ENCODE assay signal across 1 cellular context in genomic region chr11:97963528-97964331, GRCh38.
A peak's percentile ranks its signal among the peaks of the same experiment; 100 is the strongest.
TF ChIP-seq lines count a peak whose summit lies in the region.

No MANE protein-coding gene starts in this region.

TF ChIP-seq in K562, 482 proteins besides CTCF, POLR2A, EP300 and RAD21 (continued from another document and continues in another):
- peak; percentile 97 for TF ChIP-seq HOMEZ (CRISPR knock-in tag; IDR thresholded peaks at IDR 0.05)
- TF ChIP-seq SETDB1 (IDR thresholded peaks at IDR 0.05; ENCODE audit: low read length), result no peak
- TF ChIP-seq ZNF561 (CRISPR knock-in tag; conservative IDR thresholded peaks at IDR 0.05), result peak; percentile 96
- peak; percentile 84 for TF ChIP-seq MYNN (IDR thresholded peaks at IDR 0.05)
- TF ChIP-seq MYNN (CRISPR knock-in tag; IDR thresholded peaks at IDR 0.05), result no peak
- peak; percentile 75 for TF ChIP-seq PRDM10 (IDR thresholded peaks at IDR 0.05; ENCODE audit: partially characterized antibody)
- peak; percentile 97 for TF ChIP-seq GTF2A2 (tag; IDR thresholded peaks at IDR 0.05)
- TF ChIP-seq MCM3 (IDR thresholded peaks at IDR 0.05), result no peak
- TF ChIP-seq ZNF121 (CRISPR knock-in tag; conservative IDR thresholded peaks at IDR 0.05), result no peak
- peak in 1 of 2 experiments; percentile 68; a peak in 2 of 4 replicates for TF ChIP-seq HDAC1 (IDR thresholded peaks at IDR 0.05)
- TF ChIP-seq HMG20A (CRISPR knock-in tag; conservative IDR thresholded peaks at IDR 0.05), result peak; percentile 96
- TF ChIP-seq MECOM (CRISPR knock-in tag; IDR thresholded peaks at IDR 0.05), result peak; percentile 100
- peak; percentile 69 for TF ChIP-seq CREM (IDR thresholded peaks at IDR 0.05; ENCODE audit: low read depth)
- TF ChIP-seq GATAD2B (IDR thresholded peaks at IDR 0.05; ENCODE audit: borderline replicate concordance), result no peak
- peak; percentile 82 for TF ChIP-seq PHB2 (IDR thresholded peaks at IDR 0.05; ENCODE audit: low read depth)
- TF ChIP-seq ZNF263 (CRISPR knock-in tag; IDR thresholded peaks at IDR 0.05; ENCODE audit: borderline replicate concordance), result no peak
- peak; percentile 93 for TF ChIP-seq DDX20 (tag; IDR thresholded peaks at IDR 0.05; ENCODE audit: low read depth)
- TF ChIP-seq ZNF639 (CRISPR knock-in tag; conservative IDR thresholded peaks at IDR 0.05 in 1 of 2, IDR thresholded peaks at IDR 0.05 in 1 of 2), result peak in 1 of 2 experiments; percentile 99; a peak in 2 of 4 replicates
- TF ChIP-seq ARID4B (CRISPR knock-in tag; IDR thresholded peaks at IDR 0.05), result no peak
- TF ChIP-seq PRMT5 (CRISPR knock-in tag; IDR thresholded peaks at IDR 0.05), result no peak
- TF ChIP-seq ZNF324 (CRISPR knock-in tag; IDR thresholded peaks at IDR 0.05), result peak; percentile 92
- peak in 2 of 3 experiments; percentile 35 to 86 for TF ChIP-seq YY1 (IDR thresholded peaks at IDR 0.05; ENCODE audit: borderline replicate concordance in 1 of 3, control insufficient read depth in 1 of 3, extremely low read depth in 1 of 3, insufficient read depth in 3 of 3, insufficient read length in 1 of 3, insufficient replicate concordance in 2 of 3, low read depth in 1 of 3, low read length in 2 of 3)
- TF ChIP-seq GTF2E2 (tag; IDR thresholded peaks at IDR 0.05), result peak; percentile 41
- TF ChIP-seq ZNF511 (CRISPR knock-in tag; IDR thresholded peaks at IDR 0.05), result no peak
- no peak for TF ChIP-seq ZNF12 (CRISPR knock-in tag; IDR thresholded peaks at IDR 0.05)
- peak; percentile 98 for TF ChIP-seq ZNF398 (CRISPR knock-in tag; IDR thresholded peaks at IDR 0.05)
- peak; percentile 98 for TF ChIP-seq RHOXF2B (CRISPR knock-in tag; conservative IDR thresholded peaks at IDR 0.05)
- no peak for TF ChIP-seq EZH2 (IDR thresholded peaks at IDR 0.05; ENCODE audit: borderline replicate concordance, low read depth, low read length)
- TF ChIP-seq HMGN3 (IDR thresholded peaks at IDR 0.05; ENCODE audit: borderline replicate concordance, extremely low read depth, insufficient read length, low read depth, low read length), result peak; percentile 36
- TF ChIP-seq RCOR1 (IDR thresholded peaks at IDR 0.05; ENCODE audit: borderline replicate concordance in 1 of 2, low read depth in 2 of 2, low read length in 2 of 2), result peak in 1 of 2 experiments; percentile 86; a peak in 2 of 4 replicates
- TF ChIP-seq SMC3 (conservative IDR thresholded peaks at IDR 0.05; ENCODE audit: insufficient read depth, low read depth, low read length), result no peak
- TF ChIP-seq ZNF408 (CRISPR knock-in tag; IDR thresholded peaks at IDR 0.05; ENCODE audit: low read depth), result no peak
- TF ChIP-seq GABPA (tag; conservative IDR thresholded peaks at IDR 0.05; ENCODE audit: low read depth), result peak; percentile 72
- TF ChIP-seq ZNF318 (IDR thresholded peaks at IDR 0.05; ENCODE audit: borderline replicate concordance in 1 of 2, low read depth in 1 of 2), result 0 out of 4 replicates have a peak, but pooled peaks of 1 of the 2 experiments have one; percentile 49
- TF ChIP-seq ZNF354B (CRISPR knock-in tag; IDR thresholded peaks at IDR 0.05), result peak; percentile 96
- TF ChIP-seq ZNF75A (CRISPR knock-in tag; IDR thresholded peaks at IDR 0.05), result peak; percentile 89
- TF ChIP-seq SMAD2 (IDR thresholded peaks at IDR 0.05; ENCODE audit: low read depth, low read length), result no peak
- TF ChIP-seq PML (IDR thresholded peaks at IDR 0.05; ENCODE audit: low read length), result peak; percentile 91
- TF ChIP-seq SAP30 (IDR thresholded peaks at IDR 0.05; ENCODE audit: borderline replicate concordance, insufficient read depth, low read depth, low read length, poor library complexity, severe bottlenecking), result no peak
